In the genomic region with DNA sequence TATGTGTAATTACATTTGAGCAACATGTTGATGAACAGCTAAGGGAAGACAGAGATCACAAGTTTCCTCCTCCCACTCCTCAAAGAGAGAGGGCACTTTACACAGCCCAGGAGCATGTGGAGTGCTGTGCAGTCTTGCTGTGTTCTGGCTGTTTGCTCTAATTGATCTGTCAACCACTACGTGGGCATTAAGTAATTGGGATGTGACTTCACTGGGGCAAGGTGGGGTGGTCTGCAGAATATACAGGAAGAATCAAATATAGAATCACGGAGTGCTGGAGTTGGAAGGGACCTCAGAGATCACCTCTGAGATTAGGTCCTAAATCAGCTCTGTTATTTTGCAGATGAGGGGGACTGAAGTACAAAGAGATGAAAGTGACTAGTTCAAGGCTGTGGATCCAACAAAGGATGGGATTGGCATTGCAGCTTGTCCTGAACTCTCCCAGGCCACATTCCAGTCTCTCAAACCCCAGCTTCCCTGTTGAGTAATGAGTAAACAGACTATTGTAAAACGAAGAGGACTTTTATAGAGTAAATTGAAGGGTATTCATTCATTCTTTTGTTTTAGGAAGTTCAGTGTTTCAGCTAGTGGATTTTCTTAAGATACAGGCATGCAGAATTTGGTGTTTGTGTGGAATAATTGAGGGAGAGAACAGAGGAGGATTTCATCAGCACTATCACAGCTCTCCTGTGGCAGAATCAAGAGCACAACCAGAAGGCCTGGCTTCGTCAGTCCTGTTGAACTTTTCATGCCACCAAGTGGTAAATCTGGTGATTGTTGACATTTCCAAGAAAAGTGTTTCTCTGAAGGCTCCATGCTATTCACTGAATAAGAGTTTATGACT, we compare ENCODE assay signal across 12 cellular contexts. TPM values are rescaled to one million over a fixed set of nuclear protein-coding genes. Genes with fewer than 3 reads are reported as not detected.
DNase-seq lines count a peak whose midpoint lies in the region; ATAC-seq and TF ChIP-seq lines count a peak whose summit lies in the region.
"Had no signal": no experiment of that assay in that cellular context is flagged by ENCODE, and none has a peak within 500 bp of the region (broad histone marks: within the 10 kb centered on the region; RNA-seq: fewer than 3 reads in every experiment).

No MANE protein-coding gene starts in this region.

- H3K4me3 ChIP-seq in HEK293 (ENCODE audit: low read depth, low read length) (no peak overlapping the region), sigmoid colon (no peak overlapping the region)

- in situ Hi-C loops in SK-MEL-5 (cut with HindIII; ENCODE audit: low pct_unique_long_range_greater_than_20kb, low sequenced_read_pairs) = no loop called here

- peak; percentile 82 for DNase-seq in SK-MEL-5 (ENCODE audit: low read depth, low spot score)
- DNase-seq in islet precursor cell = peak; percentile 79
- no peak for DNase-seq in sigmoid colon
- DNase-seq in Right ventricle myocardium inferior (ENCODE audit: missing footprints) = no peak
- no peak for DNase-seq in pons (ENCODE audit: low spot score)
- DNase-seq: activated CD4-positive, alpha-beta T cell treated with anti-CD3 and anti-CD28 coated beads for 1 hour; CD8-positive, alpha-beta T cell; naive thymus-derived CD4-positive, alpha-beta T cell; NCI-H2107 had no signal

- ATAC-seq in Right ventricle myocardium inferior = no peak
- ATAC-seq in HG03460 (IDR thresholded peaks at IDR 0.05; ENCODE audit: unreplicated experiment) = no peak
- ATAC-seq: CD8-positive, alpha-beta T cell; naive thymus-derived CD4-positive, alpha-beta T cell had no signal

- no peak for TF ChIP-seq POLR2A in sigmoid colon (IDR thresholded peaks at IDR 0.05)

- POLR2A ChIA-PET in HEK293 (lab: Yijun Ruan, JAX) = no interaction called here

- peak overlapping the region; percentile 4; the same call in 1 of the 2 replicates for H3K27ac ChIP-seq in HEK293 (ENCODE audit: extremely low read depth, low read depth, low read length)
- peak overlapping the region in 3 of 4 donors; percentile 13 to 42 (median 36) for H3K27ac ChIP-seq in sigmoid colon

- H3K4me1 ChIP-seq in HEK293 (ENCODE audit: control insufficient read depth, insufficient read depth, low read length) (peaks cover 11% of the 10 kb centered on the region), sigmoid colon (peaks cover 0 to 53% (median 27%) of the 10 kb centered on the region in 4 donors)

- TF ChIP-seq CTCF in HEK293 (tag by site-specific recombination; IDR thresholded peaks at IDR 0.05) (peak; percentile 37), sigmoid colon (IDR thresholded peaks at IDR 0.05) (no peak)

- CTCF ChIA-PET in HEK293 (lab: Yijun Ruan, JAX) = interaction anchor here (0.6 to 1.3 kb wide), 3 partner anchors 10 to 64 kb away, joined by 3 read pairs; no protein-coding TSS in a partner anchor

- H3K36me3 ChIP-seq in HEK293 (ENCODE audit: control insufficient read depth in 2 of 2, insufficient read depth in 1 of 2, low read length in 2 of 2) = no peaks in the 10 kb centered on the region
- no peaks in the 10 kb centered on the region for H3K36me3 ChIP-seq in sigmoid colon

- intact Hi-C loops in sigmoid colon (cut with DNase I) = no loop called here
- intact Hi-C loops in Right ventricle myocardium inferior (cut with DNase I) = no loop called here

- 35 to 49% methylated on average over 4 of the region's 4 CpGs for WGBS in sigmoid colon, 2 donors

- TF ChIP-seq EP300 in sigmoid colon (IDR thresholded peaks at IDR 0.05) = no peak

- H3K27me3 ChIP-seq in sigmoid colon = no peaks in the 10 kb centered on the region

- H3K9me3 ChIP-seq in HEK293 (ENCODE audit: control insufficient read depth, insufficient read depth, low read depth, low read length) = no peaks in the 10 kb centered on the region
- H3K9me3 ChIP-seq in sigmoid colon = peaks cover 0 to 3% (median 0%) of the 10 kb centered on the region in 4 donors

TF ChIP-seq in HEK293, 187 proteins besides CTCF, POLR2A, EP300 and RAD21:
- TF ChIP-seq FEZF1 (tag by site-specific recombination; IDR thresholded peaks at IDR 0.05) = peak; percentile 89
- TF ChIP-seq TRIM28 (IDR thresholded peaks at IDR 0.05; ENCODE audit: borderline replicate concordance, low read length) = 0 out of 2 replicates have a peak, but pooled peaks have one; percentile 39
- TF ChIP-seq MYNN (tag by site-specific recombination; IDR thresholded peaks at IDR 0.05; ENCODE audit: borderline replicate concordance) = peak; percentile 59; the same call in 1 of the 2 replicates
- TF ChIP-seq SP7 (tag by site-specific recombination; IDR thresholded peaks at IDR 0.05) = peak; percentile 83
- TF ChIP-seq ZNF510 (tag by site-specific recombination; IDR thresholded peaks at IDR 0.05; ENCODE audit: insufficient replicate concordance) = no peak
- TF ChIP-seq, protein P1, sequence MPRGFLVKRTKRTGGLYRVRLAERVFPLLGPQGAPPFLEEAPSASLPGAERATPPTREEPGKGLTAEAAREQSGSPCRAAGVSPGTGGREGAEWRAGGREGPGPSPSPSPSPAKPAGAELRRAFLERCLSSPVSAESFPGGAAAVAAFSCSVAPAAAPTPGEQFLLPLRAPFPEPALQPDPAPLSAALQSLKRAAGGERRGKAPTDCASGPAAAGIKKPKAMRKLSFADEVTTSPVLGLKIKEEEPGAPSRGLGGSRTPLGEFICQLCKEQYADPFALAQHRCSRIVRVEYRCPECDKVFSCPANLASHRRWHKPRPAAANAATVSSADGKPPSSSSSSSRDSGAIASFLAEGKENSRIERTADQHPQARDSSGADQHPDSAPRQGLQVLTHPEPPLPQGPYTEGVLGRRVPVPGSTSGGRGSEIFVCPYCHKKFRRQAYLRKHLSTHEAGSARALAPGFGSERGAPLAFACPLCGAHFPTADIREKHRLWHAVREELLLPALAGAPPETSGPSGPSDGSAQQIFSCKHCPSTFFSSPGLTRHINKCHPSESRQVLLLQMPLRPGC (tag by site-specific recombination; IDR thresholded peaks at IDR 0.05) = no peak
- TF ChIP-seq, protein P2, sequence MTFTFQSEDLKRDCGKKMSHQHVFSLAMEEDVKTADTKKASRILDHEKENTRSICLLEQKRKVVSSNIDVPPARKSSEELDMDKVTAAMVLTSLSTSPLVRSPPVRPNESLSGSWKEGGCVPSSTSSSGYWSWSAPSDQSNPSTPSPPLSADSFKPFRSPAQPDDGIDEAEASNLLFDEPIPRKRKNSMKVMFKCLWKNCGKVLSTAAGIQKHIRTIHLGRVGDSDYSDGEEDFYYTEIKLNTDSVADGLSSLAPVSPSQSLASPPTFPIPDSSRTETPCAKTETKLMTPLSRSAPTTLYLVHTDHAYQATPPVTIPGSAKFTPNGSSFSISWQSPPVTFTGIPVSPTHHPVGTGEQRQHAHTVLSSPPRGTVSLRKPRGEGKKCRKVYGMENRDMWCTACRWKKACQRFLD (tag by site-specific recombination; IDR thresholded peaks at IDR 0.05) = no peak
- TF ChIP-seq, protein P3, sequence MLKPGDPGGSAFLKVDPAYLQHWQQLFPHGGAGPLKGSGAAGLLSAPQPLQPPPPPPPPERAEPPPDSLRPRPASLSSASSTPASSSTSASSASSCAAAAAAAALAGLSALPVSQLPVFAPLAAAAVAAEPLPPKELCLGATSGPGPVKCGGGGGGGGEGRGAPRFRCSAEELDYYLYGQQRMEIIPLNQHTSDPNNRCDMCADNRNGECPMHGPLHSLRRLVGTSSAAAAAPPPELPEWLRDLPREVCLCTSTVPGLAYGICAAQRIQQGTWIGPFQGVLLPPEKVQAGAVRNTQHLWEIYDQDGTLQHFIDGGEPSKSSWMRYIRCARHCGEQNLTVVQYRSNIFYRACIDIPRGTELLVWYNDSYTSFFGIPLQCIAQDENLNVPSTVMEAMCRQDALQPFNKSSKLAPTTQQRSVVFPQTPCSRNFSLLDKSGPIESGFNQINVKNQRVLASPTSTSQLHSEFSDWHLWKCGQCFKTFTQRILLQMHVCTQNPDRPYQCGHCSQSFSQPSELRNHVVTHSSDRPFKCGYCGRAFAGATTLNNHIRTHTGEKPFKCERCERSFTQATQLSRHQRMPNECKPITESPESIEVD (tag by site-specific recombination; IDR thresholded peaks at IDR 0.05) = peak; percentile 96
- TF ChIP-seq ZFP37 (tag by site-specific recombination; IDR thresholded peaks at IDR 0.05) = no peak
- TF ChIP-seq ZBTB17 (tag by site-specific recombination; IDR thresholded peaks at IDR 0.05) = 0 out of 2 replicates have a peak, but pooled peaks have one; percentile 29
- TF ChIP-seq ZFHX2 (tag by site-specific recombination; conservative IDR thresholded peaks at IDR 0.05) = peak; percentile 15; the same call in 1 of the 2 replicates
- TF ChIP-seq ZSCAN16 (tag by site-specific recombination; IDR thresholded peaks at IDR 0.05) = no peak
- no peak for TF ChIP-seq ZSCAN18 (tag by site-specific recombination; IDR thresholded peaks at IDR 0.05)
- TF ChIP-seq ZNF837 (tag by site-specific recombination; IDR thresholded peaks at IDR 0.05) = no peak
- TF ChIP-seq ZIC2 (tag by site-specific recombination; IDR thresholded peaks at IDR 0.05) = peak; percentile 50; the same call in 1 of the 2 replicates
- 0 out of 2 replicates have a peak, but pooled peaks have one; percentile 7 for TF ChIP-seq SCRT1 (tag by site-specific recombination; IDR thresholded peaks at IDR 0.05; ENCODE audit: borderline replicate concordance)
- no peak for TF ChIP-seq ZNF266 (tag by site-specific recombination; IDR thresholded peaks at IDR 0.05; ENCODE audit: low read depth)
- TF ChIP-seq ZNF24 (tag by site-specific recombination; IDR thresholded peaks at IDR 0.05) = no peak

RNA-seq across cellular contexts. Expression of gene NOS1AP, which starts 22.4 kb away (rescaled TPM):
- 0.29 and 0.85 TPM in 2 replicates for total RNA-seq in SK-MEL-5 (2014; rRNA removed; shearing (Covaris generic))
- 2.6 and 4.2 TPM in 2 replicates for polyA plus RNA-seq in SK-MEL-5 (2015; cell fraction: cytosol; rRNA removed)
- 1.0 and 5.2 TPM in 2 replicates for polyA plus RNA-seq in SK-MEL-5 (2015; cell fraction: nucleus; rRNA removed)
- total RNA-seq in sigmoid colon = 10 to 100 TPM in 1 of 4 donors, 1 to 10 TPM in 3; 4.6 to 11.9 (median 7.2) TPM
- 1 to 10 TPM; 1.2 to 3.5 (median 3.1) TPM for polyA plus RNA-seq in sigmoid colon
- total RNA-seq in Right ventricle myocardium inferior = 3.5 TPM
- total RNA-seq: CD8-positive, alpha-beta T cell had no signal
- polyA plus RNA-seq: keratinocyte; naive thymus-derived CD4-positive, alpha-beta T cell had no signal

Comparison
In these comparisons a context has a peak if more than half of its experiments do, and no peak if none do; other contexts are left out.
1. DNase-seq: peak in SK-MEL-5 (single experiment) and islet precursor cell (single experiment); none in sigmoid colon (single experiment), Right ventricle myocardium inferior (single experiment) and pons (single experiment).